In genomic region chr13:44364019-44364418, GRCh38 we compare ENCODE assay signal across 17 cellular contexts. TPM values are rescaled to one million over a fixed set of nuclear protein-coding genes. Genes with fewer than 3 reads are reported as not detected.
A peak's percentile ranks its signal among the peaks of the same experiment; 100 is the strongest.
DNase-seq lines count a peak whose midpoint lies in the region; ATAC-seq and TF ChIP-seq lines count a peak whose summit lies in the region.
"Had no signal": no experiment of that assay in that cellular context is flagged by ENCODE, and none has a peak within 500 bp of the region (broad histone marks: within the 10 kb centered on the region; RNA-seq: fewer than 3 reads in every experiment).

No MANE protein-coding gene starts in this region.

- no peak for TF ChIP-seq CTCF in HCT116 (IDR thresholded peaks at IDR 0.05 in 2 of 3, conservative IDR thresholded peaks at IDR 0.05 in 1 of 3; ENCODE audit: borderline replicate concordance in 1 of 3, insufficient read depth in 1 of 3, low read depth in 2 of 3, low read length in 2 of 3)
- TF ChIP-seq CTCF in heart right ventricle (IDR thresholded peaks at IDR 0.05), result no peak
- no peak for TF ChIP-seq CTCF in neural crest cell (conservative IDR thresholded peaks at IDR 0.05)
- TF ChIP-seq CTCF in CD4-positive, alpha-beta T cell (IDR thresholded peaks at IDR 0.05), result no peak

- H3K4me3 Mint-ChIP-seq in neural crest cell, result no peak overlapping the region
- H3K4me3 Mint-ChIP-seq in CD4-positive, alpha-beta T cell, result no peak overlapping the region
- H3K4me3 Mint-ChIP-seq: activated CD8-positive, alpha-beta memory T cell treated with anti-CD3 and anti-CD28 coated beads, Interleukin-2, amount 10 ng/mL, durations not matched to agents 7 days and 5 days had no signal

- H3K4me3 ChIP-seq in HCT116 (replicated peaks in 1 of 2; ENCODE audit: low read depth in 1 of 2, low read length in 2 of 2), result no peak overlapping the region
- H3K4me3 ChIP-seq in heart right ventricle, result no peak overlapping the region
- H3K4me3 ChIP-seq: SJCRH30, suprapubic skin had no signal

- RAD21 ChIA-PET in HCT116 (lab: Charles Lee; ENCODE audit: low non-redundant PET in 1 of 2, low total read pairs in 2 of 2, uncharacterized antibody in 2 of 2, unreplicated experiment in 2 of 2), result no interaction called here

- H2AFZ ChIP-seq in HCT116 (ENCODE audit: low read depth, low read length, poor library complexity, severe bottlenecking), result peak overlapping the region; percentile 60

- H3K36me3 ChIP-seq in HCT116 (ENCODE audit: control insufficient read depth in 1 of 2, insufficient read depth in 2 of 2, low read length in 2 of 2) (no peaks in the 10 kb centered on the region), heart right ventricle (no peaks in the 10 kb centered on the region)
- H3K36me3 ChIP-seq: SJCRH30, suprapubic skin had no signal

- no peaks in the 10 kb centered on the region for H3K9me3 ChIP-seq in HCT116 (ENCODE audit: control insufficient read depth in 1 of 2, insufficient read depth in 1 of 2, low read depth in 1 of 2, low read length in 2 of 2)
- H3K9me3 ChIP-seq in heart right ventricle, result no peaks in the 10 kb centered on the region
- no peaks in the 10 kb centered on the region for H3K9me3 ChIP-seq in CD4-positive, alpha-beta T cell (ENCODE audit: control insufficient read depth, low read length)
- H3K9me3 ChIP-seq: SJCRH30, suprapubic skin had no signal

- peak overlapping the region; percentile 69 for H3K27ac Mint-ChIP-seq in neural crest cell (ENCODE audit: unreplicated experiment)
- no peak overlapping the region for H3K27ac Mint-ChIP-seq in CD4-positive, alpha-beta T cell
- H3K27ac Mint-ChIP-seq: activated CD8-positive, alpha-beta memory T cell treated with anti-CD3 and anti-CD28 coated beads, Interleukin-2, amount 10 ng/mL, durations not matched to agents 7 days and 5 days had no signal

- H3K4me1 ChIP-seq in HCT116 (ENCODE audit: control insufficient read depth in 1 of 2, insufficient read depth in 2 of 2, low read length in 2 of 2) (peaks cover 19 to 74% of the 10 kb centered on the region in 2 experiments; a peak in 3 of 4 replicates), heart right ventricle (peaks cover 0 to 29% (median 8%) of the 10 kb centered on the region in 9 donors)
- H3K4me1 ChIP-seq: SJCRH30 had no signal

- intact Hi-C loops in HCT116 (cut with micrococcal nuclease) (loop anchor here (2.0 to 5.0 kb wide), 2 partner anchors 57 to 122 kb away; no protein-coding TSS in a partner anchor), heart right ventricle (cut with DNase I) (loop anchor here in 2 of 10 donors (5.0 to 10.0 kb wide), 2 partner anchors 57 to 119 kb away; no protein-coding TSS in a partner anchor)
- intact Hi-C loops in CD4-positive, alpha-beta T cell (cut with DNase I, micrococcal nuclease), result no loop called here

- H3K27me3 Mint-ChIP-seq in neural crest cell (ENCODE audit: low read depth), result no peaks in the 10 kb centered on the region
- H3K27me3 Mint-ChIP-seq in CD4-positive, alpha-beta T cell, result peaks cover 18% of the 10 kb centered on the region

- DNase-seq in HCT116 (ENCODE audit: low read depth, low spot score) (no peak), SK-N-DZ (ENCODE audit: low spot score) (peak; percentile 32), heart right ventricle (peak in 1 of 2 donors; percentile 40), neural crest cell (ENCODE audit: low read depth, low spot score) (no peak), EL (no peak), NCI-H1417 (lab: John Stamatoyannopoulos, UW) (no peak)
- DNase-seq in CD4-positive, alpha-beta T cell, result no peak
- DNase-seq: activated CD8-positive, alpha-beta memory T cell treated with anti-CD3 and anti-CD28 coated beads, Interleukin-2, amount 10 ng/mL, durations not matched to agents 7 days and 5 days; activated gamma-delta T cell; COR-L47; NCI-H187 treated with DMSO at 0.1 percent for 48 hours; SJCRH30; stimulated activated CD4-positive, alpha-beta T cell treated with anti-CD3 and anti-CD28 coated beads, Interleukin-4, amount 100 ng/mL, for 1 hour; T-helper 9 cell had no signal

- no peak for TF ChIP-seq POLR2A in HCT116 (IDR thresholded peaks at IDR 0.05; ENCODE audit: borderline replicate concordance, extremely low read depth, insufficient read depth, insufficient read length)

- ATAC-seq in HCT116, result no peak; the same call in 1 of the 2 replicates
- peak; percentile 80 to 98 (median 90) for ATAC-seq in heart right ventricle
- ATAC-seq in HG02678 (IDR thresholded peaks at IDR 0.05; ENCODE audit: unreplicated experiment), result no peak
- ATAC-seq in CD4-positive, alpha-beta T cell (ENCODE audit: poor library complexity), result no peak
- ATAC-seq: activated CD8-positive, alpha-beta memory T cell treated with anti-CD3 and anti-CD28 coated beads, Interleukin-2, amount 10 ng/mL, durations not matched to agents 7 days and 5 days had no signal

- WGBS in heart right ventricle, 2 donors, result 31 to 63% methylated on average over 8 of the region's 8 CpGs

- H4K20me1 ChIP-seq in HCT116 (ENCODE audit: insufficient read depth), result no peaks in the 10 kb centered on the region

- no peaks in the 10 kb centered on the region for H3K79me2 ChIP-seq in HCT116 (ENCODE audit: insufficient read depth, low read length)

- H3K27me3 ChIP-seq in HCT116 (ENCODE audit: insufficient read depth, low read length) (no peaks in the 10 kb centered on the region), heart right ventricle (no peaks in the 10 kb centered on the region)
- H3K27me3 ChIP-seq in CD4-positive, alpha-beta T cell (ENCODE audit: control insufficient read depth, insufficient read depth, low read length), result no peaks in the 10 kb centered on the region
- H3K27me3 ChIP-seq: SJCRH30, suprapubic skin had no signal

- H3K36me3 Mint-ChIP-seq in neural crest cell (ENCODE audit: low read depth), result no peaks in the 10 kb centered on the region
- no peaks in the 10 kb centered on the region for H3K36me3 Mint-ChIP-seq in CD4-positive, alpha-beta T cell (ENCODE audit: low read depth)
- H3K36me3 Mint-ChIP-seq: activated CD8-positive, alpha-beta memory T cell treated with anti-CD3 and anti-CD28 coated beads, Interleukin-2, amount 10 ng/mL, durations not matched to agents 7 days and 5 days had no signal

- CTCF ChIA-PET in HCT116 (lab: Charles Lee), result interaction anchor here (0.9 kb wide), 1 partner anchor 12 kb away, joined by 3 read pairs; no protein-coding TSS in a partner anchor
- CTCF ChIA-PET in CD4-positive, alpha-beta T cell (lab: Charles Lee), result no interaction called here

- peaks cover 34% of the 10 kb centered on the region for H3K4me1 Mint-ChIP-seq in neural crest cell
- no peaks in the 10 kb centered on the region for H3K4me1 Mint-ChIP-seq in CD4-positive, alpha-beta T cell (ENCODE audit: low read depth)
- H3K4me1 Mint-ChIP-seq: activated CD8-positive, alpha-beta memory T cell treated with anti-CD3 and anti-CD28 coated beads, Interleukin-2, amount 10 ng/mL, durations not matched to agents 7 days and 5 days had no signal

- H3K27ac ChIP-seq in HCT116 (ENCODE audit: low read depth, low read length) (no peak overlapping the region), heart right ventricle (peak overlapping the region in 4 of 10 donors; percentile 16 to 58 (median 34))
- H3K27ac ChIP-seq in CD4-positive, alpha-beta T cell (ENCODE audit: low read depth, low read length), result no peak overlapping the region
- H3K27ac ChIP-seq: SJCRH30, suprapubic skin had no signal

- no peaks in the 10 kb centered on the region for H3K9me2 ChIP-seq in HCT116 (ENCODE audit: insufficient read depth)

- POLR2A ChIA-PET in HCT116 (lab: Charles Lee), result interaction anchor here (1.7 to 1.8 kb wide), 2 partner anchors 12 to 57 kb away, joined by 4 to 7 read pairs; no protein-coding TSS in a partner anchor
- POLR2A ChIA-PET in CD4-positive, alpha-beta T cell (lab: Charles Lee), result no interaction called here

- no peaks in the 10 kb centered on the region for H3K9me3 Mint-ChIP-seq in neural crest cell
- H3K9me3 Mint-ChIP-seq in CD4-positive, alpha-beta T cell, result no peaks in the 10 kb centered on the region

- H3K9ac ChIP-seq in HCT116 (ENCODE audit: low read length), result 0 out of 2 replicates have a peak overlapping the region, but pooled peaks have one; percentile 29

- H3K4me2 ChIP-seq in HCT116 (ENCODE audit: low read length), result peak overlapping the region; percentile 65

- no TSS peak for BruUV-seq in HCT116 (replicated peaks; lab: Mats Ljungman, UMichigan)

- no peak for TF ChIP-seq RAD21 in HCT116 (IDR thresholded peaks at IDR 0.05; ENCODE audit: low read depth)

TF ChIP-seq in HCT116, 20 proteins besides CTCF, POLR2A, EP300 and RAD21:
- TF ChIP-seq FOSL1 (IDR thresholded peaks at IDR 0.05; ENCODE audit: low read depth) (no peak), POLR2AphosphoS5 (IDR thresholded peaks at IDR 0.05; ENCODE audit: low read depth, low read length) (no peak), SIN3A (IDR thresholded peaks at IDR 0.05; ENCODE audit: low read depth) (no peak), CBX3 (IDR thresholded peaks at IDR 0.05; ENCODE audit: low read depth) (no peak), ELF1 (IDR thresholded peaks at IDR 0.05; ENCODE audit: borderline replicate concordance, low read depth) (no peak), SP1 (IDR thresholded peaks at IDR 0.05; ENCODE audit: low read depth) (no peak), JUND (IDR thresholded peaks at IDR 0.05) (no peak), EGR1 (IDR thresholded peaks at IDR 0.05; ENCODE audit: low read depth) (no peak), EZH2 (IDR thresholded peaks at IDR 0.05) (no peak), YY1 (IDR thresholded peaks at IDR 0.05; ENCODE audit: extremely low read depth, insufficient replicate concordance, low read depth, low read length) (no peak), ZFX (IDR thresholded peaks at IDR 0.05) (no peak), ZNF274 (IDR thresholded peaks at IDR 0.05; ENCODE audit: low read depth, low read length) (no peak)

RNA-seq across cellular contexts. Expression of gene SERP2, which starts 9.6 kb away (rescaled TPM):
- total RNA-seq in HCT116 (2021; ENCODE audit: unreplicated experiment), result not detected
- polyA plus RNA-seq in HCT116 (2012), result not detected in 2 replicates
- 15.8 and 19.4 TPM in 2 replicates for polyA plus RNA-seq in SK-N-DZ (2014; cell fraction: cytosol; rRNA removed)
- polyA plus RNA-seq in SK-N-DZ (2014; cell fraction: nucleus; rRNA removed), result 15.5 and 19.2 TPM in 2 replicates
- 10 to 100 TPM; 10.0 to 18.6 (median 11.8) TPM for total RNA-seq in heart right ventricle
- polyA plus RNA-seq in heart right ventricle, result 10 to 100 TPM; 10.2 to 20.4 TPM
- total RNA-seq in neural crest cell, result 10.3 and 14.0 TPM in 2 replicates
- not detected for total RNA-seq in CD4-positive, alpha-beta T cell
- total RNA-seq: activated CD8-positive, alpha-beta memory T cell treated with anti-CD3 and anti-CD28 coated beads, Interleukin-2, amount 10 ng/mL, durations not matched to agents 7 days and 5 days; G401; SJCRH30 had no signal

Comparison
In these comparisons a context has a peak if more than half of its experiments do, and no peak if none do; other contexts are left out.
1. ATAC-seq: peak in heart right ventricle (8 of 8); none in HCT116 (single experiment), HG02678 (single experiment) and CD4-positive, alpha-beta T cell (single experiment).